ENCODE assay signal across 9 cellular contexts in the genomic region with DNA sequence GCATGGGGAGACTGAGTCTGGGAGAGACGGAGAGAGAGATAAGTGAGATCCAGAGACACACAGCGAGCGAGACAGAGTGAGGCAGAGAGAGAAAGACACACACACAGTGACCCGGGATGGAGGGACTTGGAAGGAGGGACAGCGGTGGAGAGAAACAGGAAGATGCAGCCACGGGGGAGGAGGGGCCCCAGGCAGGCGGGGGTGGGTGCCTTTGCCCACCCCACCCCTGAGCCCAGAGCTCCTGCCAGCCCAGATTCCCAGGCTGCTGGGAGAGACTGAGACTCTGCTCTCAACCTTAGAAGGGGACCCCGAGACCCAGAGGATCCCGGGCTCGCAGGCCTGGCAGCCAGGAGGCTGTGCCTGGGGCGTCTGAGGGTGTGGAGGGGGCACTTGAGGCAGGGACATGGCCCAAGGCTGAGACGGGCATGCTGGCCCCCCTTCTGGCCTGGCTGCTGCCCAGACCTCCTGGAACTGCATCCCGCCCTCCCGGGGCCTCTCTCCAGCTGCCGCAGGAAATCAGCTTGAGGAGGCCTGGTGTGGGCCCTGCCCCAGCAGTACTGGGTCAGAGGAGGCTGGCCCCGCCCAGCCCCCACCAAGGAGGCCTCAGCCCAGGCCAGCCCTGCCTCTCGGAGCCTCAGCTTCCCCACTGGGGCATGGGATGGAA. TPM values are rescaled to one million over a fixed set of nuclear protein-coding genes. Genes with fewer than 3 reads are reported as not detected.
DNase-seq lines count a peak whose midpoint lies in the region; ATAC-seq and TF ChIP-seq lines count a peak whose summit lies in the region.
"Had no signal": no experiment of that assay in that cellular context is flagged by ENCODE, and none has a peak within 500 bp of the region (broad histone marks: within the 10 kb centered on the region; RNA-seq: fewer than 3 reads in every experiment).

No MANE protein-coding gene starts in this region.

- POLR2A ChIA-PET in BJ (lab: Charles Lee), result interaction anchor here (0.5 to 0.7 kb wide), 2 partner anchors 16 to 65 kb away, joined by 3 to 11 read pairs; no protein-coding TSS in a partner anchor

- H3K27ac ChIP-seq in SK-N-MC (peak overlapping the region; percentile 76), parathyroid adenoma (peak overlapping the region; percentile 29)

- CTCF ChIA-PET in BJ (lab: Yijun Ruan, JAX), result interaction anchor here (0.6 to 2.7 kb wide), 6 partner anchors 26 to 71 kb away, joined by 3 to 12 read pairs (median 4); no protein-coding TSS in a partner anchor

- H3K9ac ChIP-seq in SK-N-MC (ENCODE audit: insufficient read length), result peak overlapping the region; percentile 59
- no peak overlapping the region for H3K9ac ChIP-seq in parathyroid adenoma

- no peak for ATAC-seq in GM18861 (IDR thresholded peaks at IDR 0.05; ENCODE audit: unreplicated experiment)
- no peak for ATAC-seq in HG02588 (IDR thresholded peaks at IDR 0.05; ENCODE audit: unreplicated experiment)
- ATAC-seq in HG03045 (IDR thresholded peaks at IDR 0.05; ENCODE audit: unreplicated experiment), result no peak

- H2AFZ ChIP-seq in parathyroid adenoma, result no peak overlapping the region

- H3K9me3 ChIP-seq in SK-N-MC (ENCODE audit: low read depth, low read length) (no peaks in the 10 kb centered on the region), parathyroid adenoma (ENCODE audit: control insufficient read depth, low read length) (no peaks in the 10 kb centered on the region)

- TF ChIP-seq CTCF in BJ (IDR thresholded peaks at IDR 0.05; ENCODE audit: insufficient read depth, low read depth, low read length) (no peak), parathyroid adenoma (IDR thresholded peaks at IDR 0.05) (no peak)

- no peaks in the 10 kb centered on the region for H3K4me1 ChIP-seq in parathyroid adenoma

- peak; percentile 68 for DNase-seq in BJ (ENCODE audit: low read depth)
- DNase-seq in SK-N-MC (ENCODE audit: low read depth, low spot score), result no peak
- peak in 39 of 42 donors; percentile 12 to 81 (median 53) for DNase-seq in head of caudate nucleus
- no peak for DNase-seq in activated CD4-positive, alpha-beta T cell treated with anti-CD3 and anti-CD28 coated beads, Interleukin-2, amount 50 U/mL, for 48 hours
- DNase-seq: MV-4-11 had no signal

- H3K36me3 ChIP-seq in BJ (ENCODE audit: control insufficient read depth, insufficient read depth, low read length), result peaks cover 35% of the 10 kb centered on the region
- H3K36me3 ChIP-seq in SK-N-MC (ENCODE audit: insufficient read depth, low read length), result peaks cover 61% of the 10 kb centered on the region
- H3K36me3 ChIP-seq in parathyroid adenoma (ENCODE audit: control insufficient read depth, insufficient read depth, low read length), result no peaks in the 10 kb centered on the region

- H3K4me2 ChIP-seq in parathyroid adenoma (ENCODE audit: low read length), result no peak overlapping the region

- H3K79me2 ChIP-seq in parathyroid adenoma, result no peaks in the 10 kb centered on the region

- H3K27me3 ChIP-seq in BJ (ENCODE audit: control insufficient read depth, insufficient read depth, low read length) (no peaks in the 10 kb centered on the region), parathyroid adenoma (ENCODE audit: control insufficient read depth, insufficient read depth, low read length) (no peaks in the 10 kb centered on the region)

- peak overlapping the region; percentile 29 for H3K4me3 ChIP-seq in BJ (ENCODE audit: low read depth, low read length)
- peak overlapping the region; percentile 55 for H3K4me3 ChIP-seq in SK-N-MC
- no peak overlapping the region for H3K4me3 ChIP-seq in parathyroid adenoma (ENCODE audit: low read depth, low read length)

- intact Hi-C loops in head of caudate nucleus (cut with DNase I), result no loop called here

RNA-seq across cellular contexts. Expression of a gene that starts 18.1 kb away (rescaled TPM):
- not detected in 2 replicates for polyA plus RNA-seq in BJ (2011; rRNA removed)
- not detected in 2 replicates for polyA minus RNA-seq in BJ (2011; rRNA and poly(A)+ RNA removed)

RNA-seq across cellular contexts. Expression of a gene that starts 32.6 kb away (rescaled TPM):
- polyA plus RNA-seq in BJ (2011; rRNA removed), result not detected in 2 replicates
- polyA minus RNA-seq in BJ (2011; rRNA and poly(A)+ RNA removed), result not detected in 2 replicates

RNA-seq across cellular contexts. Expression of a gene that starts 45.4 kb away (rescaled TPM):
- polyA plus RNA-seq in BJ (2011; rRNA removed), result 84.6 and 128 TPM in 2 replicates
- polyA minus RNA-seq in BJ (2011; rRNA and poly(A)+ RNA removed), result 84.0 and 88.3 TPM in 2 replicates

Comparison
In these comparisons a context has a peak if more than half of its experiments do, and no peak if none do; other contexts are left out.
1. DNase-seq: peak in BJ (single experiment) and head of caudate nucleus (39 of 42); none in SK-N-MC (single experiment) and activated CD4-positive, alpha-beta T cell treated with anti-CD3 and anti-CD28 coated beads, Interleukin-2, amount 50 U/mL, for 48 hours (0 of 2).